ENCODE assay signal across 18 cellular contexts in genomic region chr2:146068051-146068450, GRCh38.
"Had no signal": no experiment of that assay in that cellular context is flagged by ENCODE, and none has a peak within 500 bp of the region (broad histone marks: within the 10 kb centered on the region; RNA-seq: fewer than 3 reads in every experiment).

No MANE protein-coding gene starts in this region.

- H3K27me3 Mint-ChIP-seq: naive thymus-derived CD8-positive, alpha-beta T cell had no signal

- H3K27me3 ChIP-seq: foreskin keratinocyte, neutrophil, right lobe of liver, stomach, transverse colon had no signal

- H3K4me1 ChIP-seq: foreskin keratinocyte, psoas muscle, right lobe of liver, stomach, transverse colon had no signal

- FAIRE-seq: islet of Langerhans had no signal

- ATAC-seq: esophagus mucosa; foreskin keratinocyte; naive thymus-derived CD8-positive, alpha-beta T cell; psoas muscle; right lobe of liver had no signal

- H3K4me1 Mint-ChIP-seq: naive thymus-derived CD8-positive, alpha-beta T cell had no signal

- H3K4me3 ChIP-seq: coronary artery, psoas muscle, right lobe of liver, stomach, thoracic aorta, transverse colon had no signal

- H3K27ac ChIP-seq: coronary artery, foreskin keratinocyte, neutrophil, psoas muscle, right lobe of liver, stomach, thoracic aorta, transverse colon had no signal

- DNase-seq: effector CD4-positive, alpha-beta T cell; foreskin keratinocyte; hippocampal formation; kidney glomerular epithelial cell; naive thymus-derived CD8-positive, alpha-beta T cell; psoas muscle; retina; right lobe of liver; stimulated activated CD4-positive, alpha-beta T cell treated with anti-CD3 and anti-CD28 coated beads, Interleukin-12 subunit alpha, Interleukin-12 subunit beta, amount 100 ng/mL, for 4 hours; stimulated activated naive CD4-positive, alpha-beta T cell; stomach; substantia nigra; transverse colon had no signal

- H3K27ac Mint-ChIP-seq: naive thymus-derived CD8-positive, alpha-beta T cell had no signal

- H3K4me3 Mint-ChIP-seq: naive thymus-derived CD8-positive, alpha-beta T cell had no signal

- H3K36me3 ChIP-seq: neutrophil, right lobe of liver, stomach, thoracic aorta, transverse colon had no signal

- H3K9me3 ChIP-seq: neutrophil, psoas muscle, right lobe of liver, thoracic aorta, transverse colon had no signal
